21 cellular contexts compared by ENCODE assay signal in the genomic region with DNA sequence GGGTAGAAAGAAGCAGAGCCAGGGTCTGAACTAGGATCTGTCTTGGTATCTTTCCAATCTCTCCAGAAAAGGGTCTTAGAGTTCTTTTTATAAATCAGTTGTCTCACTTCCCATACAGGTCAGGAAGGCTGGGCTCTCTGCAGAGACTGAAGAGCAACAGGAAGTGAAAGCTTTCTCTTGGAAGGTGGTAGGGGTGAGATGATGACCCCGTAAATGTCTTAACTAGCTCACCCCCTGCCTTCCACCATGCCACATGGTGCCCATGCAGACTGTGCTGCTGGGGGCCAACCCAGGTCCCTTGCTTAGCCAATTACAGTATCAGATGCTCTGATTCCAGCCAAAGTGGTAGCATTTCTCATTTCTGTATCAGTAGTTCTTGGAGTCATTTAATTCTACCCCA. TPM values are rescaled to one million over a fixed set of nuclear protein-coding genes. Genes with fewer than 3 reads are reported as not detected.
DNase-seq lines count a peak whose midpoint lies in the region; ATAC-seq, FAIRE-seq and TF ChIP-seq lines count a peak whose summit lies in the region.
"Had no signal": no experiment of that assay in that cellular context is flagged by ENCODE, and none has a peak within 500 bp of the region (broad histone marks: within the 10 kb centered on the region; RNA-seq: fewer than 3 reads in every experiment).

No MANE protein-coding gene starts in this region.

- H3K4me3 ChIP-seq in GM12878 (no peak overlapping the region), right atrium auricular region (no peak overlapping the region), GM23248 (no peak overlapping the region)
- no peak overlapping the region for H3K4me3 ChIP-seq in CD4-positive, alpha-beta memory T cell (ENCODE audit: low read length in 2 of 2)
- H3K4me3 ChIP-seq: A549 had no signal

- TF ChIP-seq RAD21 in GM12878 (IDR thresholded peaks at IDR 0.05; ENCODE audit: insufficient read depth, low read depth, low read length), result no peak

- no peaks in the 10 kb centered on the region for H3K9me3 Mint-ChIP-seq in stimulated activated naive B cell treated with anti-CD40 and anti-IgM and Interleukin-4, amounts not matched to agents 10 μg/mL and 1 μg/mL and 100 μg/mL, for 72 hours
- peaks cover 0 to 2% (median 0%) of the 10 kb centered on the region in 8 donors for H3K9me3 Mint-ChIP-seq in CD4-positive, alpha-beta memory T cell
- H3K9me3 Mint-ChIP-seq: CD8-positive, alpha-beta T cell; H9 had no signal

- no peak for TF ChIP-seq EP300 in GM12878 (IDR thresholded peaks at IDR 0.05; ENCODE audit: borderline replicate concordance in 1 of 2, control insufficient read depth in 1 of 2, low read depth in 2 of 2, low read length in 2 of 2)

- no TSS peak for BruUV-seq in GM12878 (replicated peaks; lab: Mats Ljungman, UMichigan)

- H3K4me3 Mint-ChIP-seq in stimulated activated naive B cell treated with anti-CD40 and anti-IgM and Interleukin-4, amounts not matched to agents 10 μg/mL and 1 μg/mL and 100 μg/mL, for 72 hours, result no peak overlapping the region
- no peak overlapping the region for H3K4me3 Mint-ChIP-seq in CD4-positive, alpha-beta memory T cell
- H3K4me3 Mint-ChIP-seq: CD8-positive, alpha-beta T cell; H9; HFFc6 had no signal

- H3K79me2 ChIP-seq in GM12878 (ENCODE audit: control insufficient read depth, insufficient read depth, low read length) (no peaks in the 10 kb centered on the region), GM23248 (ENCODE audit: insufficient read depth) (no peaks in the 10 kb centered on the region)

- H3K9me3 ChIP-seq in GM12878 (replicated peaks; ENCODE audit: control insufficient read depth, insufficient read depth, low read length), result no peaks in the 10 kb centered on the region
- H3K9me3 ChIP-seq in right atrium auricular region, result no peaks in the 10 kb centered on the region
- peaks cover 3% of the 10 kb centered on the region for H3K9me3 ChIP-seq in GM23248 (ENCODE audit: low read depth)
- H3K9me3 ChIP-seq in CD4-positive, alpha-beta memory T cell (ENCODE audit: control insufficient read depth in 1 of 2, low read length in 2 of 2), result no peaks in the 10 kb centered on the region
- H3K9me3 ChIP-seq: A549, Caco-2 had no signal

- no peaks in the 10 kb centered on the region for H3K27me3 Mint-ChIP-seq in stimulated activated naive B cell treated with anti-CD40 and anti-IgM and Interleukin-4, amounts not matched to agents 10 μg/mL and 1 μg/mL and 100 μg/mL, for 72 hours
- H3K27me3 Mint-ChIP-seq in CD4-positive, alpha-beta memory T cell, result peaks cover 3% of the 10 kb centered on the region in 2 donors

- no peak for FAIRE-seq in GM12878 (lab: Jason Lieb, UNC)
- FAIRE-seq: A549, G401.6, H1 had no signal

- TF ChIP-seq CTCF in GM12878 (IDR thresholded peaks at IDR 0.05 in 2 of 3, conservative IDR thresholded peaks at IDR 0.05 in 1 of 3; ENCODE audit: control insufficient read depth in 2 of 3, extremely low read depth in 1 of 3, insufficient read depth in 1 of 3, low read depth in 3 of 3, low read length in 3 of 3) (no peak), right atrium auricular region (IDR thresholded peaks at IDR 0.05) (no peak)

- RAD21 ChIA-PET in GM12878 (lab: Charles Lee; ENCODE audit: unreplicated experiment), result no interaction called here

- no peaks in the 10 kb centered on the region for H3K36me3 ChIP-seq in GM12878 (ENCODE audit: control insufficient read depth in 2 of 2, insufficient read depth in 2 of 2, low read length in 1 of 2)
- no peaks in the 10 kb centered on the region for H3K36me3 ChIP-seq in right atrium auricular region
- H3K36me3 ChIP-seq in GM23248 (ENCODE audit: low read depth), result no peaks in the 10 kb centered on the region
- H3K36me3 ChIP-seq in CD4-positive, alpha-beta memory T cell (ENCODE audit: insufficient read depth, low read length), result no peaks in the 10 kb centered on the region

- intact Hi-C loops in GM12878 (cut with micrococcal nuclease; ENCODE audit: unreplicated experiment), result no loop called here
- intact Hi-C loops in CD4-positive, alpha-beta memory T cell (cut with micrococcal nuclease), result no loop called here

- in situ Hi-C loops in GM12878 (cut with MboI), result no loop called here
- in situ Hi-C loops in GM23248 (cut with MboI), result no loop called here

- H3K9ac ChIP-seq in GM12878 (ENCODE audit: control insufficient read depth, insufficient read depth, low read length) (no peak overlapping the region), GM23248 (no peak overlapping the region)

- peak; percentile 18 for DNase-seq in NOMO-1 treated with DMSO at 0.1 percent for 48 hours (lab: John Stamatoyannopoulos, UW; ENCODE audit: unreplicated experiment)
- DNase-seq in NOMO-1 treated with dmso at 0.1 percent for 144 hours (lab: John Stamatoyannopoulos, UW; ENCODE audit: unreplicated experiment), result no peak
- DNase-seq in MV-4-11 (lab: John Stamatoyannopoulos, UW), result peak; percentile 36
- DNase-seq in GM12878 (ENCODE audit: low read depth, low spot score), result no peak
- DNase-seq in stimulated activated naive B cell treated with anti-CD40 and anti-IgM and Interleukin-4, amounts not matched to agents 10 μg/mL and 1 μg/mL and 100 μg/mL, for 72 hours, result no peak
- no peak for DNase-seq in right atrium auricular region (ENCODE audit: low spot score)
- no peak for DNase-seq in GM23248
- no peak for DNase-seq in CD4-positive, alpha-beta memory T cell
- DNase-seq: 8988T; ACHN; C1 segment of cervical spinal cord; Caco-2; CD8-positive, alpha-beta T cell; DMS153; DND-41; H9; HFFc6 had no signal

- H3K4me1 Mint-ChIP-seq in stimulated activated naive B cell treated with anti-CD40 and anti-IgM and Interleukin-4, amounts not matched to agents 10 μg/mL and 1 μg/mL and 100 μg/mL, for 72 hours, result peaks cover 0 to 16% of the 10 kb centered on the region in 2 donors
- H3K4me1 Mint-ChIP-seq in CD4-positive, alpha-beta memory T cell, result no peaks in the 10 kb centered on the region

- ATAC-seq in GM12878, result no peak
- peak; percentile 66 to 74 for ATAC-seq in stimulated activated naive B cell treated with anti-CD40 and anti-IgM and Interleukin-4, amounts not matched to agents 10 μg/mL and 1 μg/mL and 100 μg/mL, for 72 hours (replicated peaks)
- ATAC-seq: A549; CD8-positive, alpha-beta T cell; HCT116 had no signal

- H3K27ac ChIP-seq in GM12878 (ENCODE audit: control insufficient read depth, insufficient read depth) (no peak overlapping the region), right atrium auricular region (no peak overlapping the region), GM23248 (no peak overlapping the region)
- no peak overlapping the region for H3K27ac ChIP-seq in CD4-positive, alpha-beta memory T cell (ENCODE audit: low read depth, low read length)
- H3K27ac ChIP-seq: A549 had no signal

- H2AFZ ChIP-seq in GM12878 (ENCODE audit: control insufficient read depth, low read depth, low read length) (no peak overlapping the region), GM23248 (no peak overlapping the region)

- H3K27me3 ChIP-seq in GM12878 (replicated peaks in 1 of 2; ENCODE audit: control insufficient read depth in 2 of 2, insufficient read depth in 2 of 2, low read length in 1 of 2) (peaks cover 0 to 2% of the 10 kb centered on the region in 2 experiments; a peak in 2 of 4 replicates), right atrium auricular region (no peaks in the 10 kb centered on the region), GM23248 (replicated peaks; ENCODE audit: insufficient read depth) (no peaks in the 10 kb centered on the region)
- no peaks in the 10 kb centered on the region for H3K27me3 ChIP-seq in CD4-positive, alpha-beta memory T cell (ENCODE audit: insufficient read depth, low read length)

- no peak for TF ChIP-seq POLR2A in GM12878 (IDR thresholded peaks at IDR 0.05; ENCODE audit: low read depth, low read length)

- peaks cover 16% of the 10 kb centered on the region; the same call in 1 of the 2 replicates for H3F3A ChIP-seq in GM23248 (ENCODE audit: insufficient read depth)

- H3K4me2 ChIP-seq in GM12878 (ENCODE audit: control insufficient read depth, insufficient read depth) (no peak overlapping the region), GM23248 (ENCODE audit: unreplicated experiment) (no peak overlapping the region)
- H3K4me2 ChIP-seq: A549 had no signal

- H4K20me1 ChIP-seq in GM12878 (ENCODE audit: control insufficient read depth, insufficient read depth), result no peaks in the 10 kb centered on the region
- H4K20me1 ChIP-seq in GM23248 (ENCODE audit: insufficient read depth), result no peaks in the 10 kb centered on the region

- H3K27ac Mint-ChIP-seq in stimulated activated naive B cell treated with anti-CD40 and anti-IgM and Interleukin-4, amounts not matched to agents 10 μg/mL and 1 μg/mL and 100 μg/mL, for 72 hours, result no peak overlapping the region
- H3K27ac Mint-ChIP-seq in CD4-positive, alpha-beta memory T cell, result peak overlapping the region in 1 of 7 donors; percentile 55
- H3K27ac Mint-ChIP-seq: CD8-positive, alpha-beta T cell; HFFc6 had no signal

- SMC1A ChIA-PET in GM12878 (lab: Charles Lee; ENCODE audit: uncharacterized antibody, unreplicated experiment), result no interaction called here

- no peaks in the 10 kb centered on the region for H3K36me3 Mint-ChIP-seq in stimulated activated naive B cell treated with anti-CD40 and anti-IgM and Interleukin-4, amounts not matched to agents 10 μg/mL and 1 μg/mL and 100 μg/mL, for 72 hours
- H3K36me3 Mint-ChIP-seq in CD4-positive, alpha-beta memory T cell, result no peaks in the 10 kb centered on the region
- H3K36me3 Mint-ChIP-seq: CD8-positive, alpha-beta T cell had no signal

- no peaks in the 10 kb centered on the region for H3K9me2 ChIP-seq in GM23248 (ENCODE audit: insufficient read depth)

- POLR2A ChIA-PET in GM12878 (lab: Charles Lee), result no interaction called here
- POLR2A ChIA-PET in CD4-positive, alpha-beta memory T cell (lab: Charles Lee; ENCODE audit: partially characterized antibody), result no interaction called here

- 0% methylated on average over 1 of the region's 1 CpG for WGBS in GM12878 (ENCODE audit: insufficient coverage, insufficient replicate concordance, low lambda C conversion rate, missing lambda C conversion rate)
- 93 to 95% methylated on average over 1 of the region's 1 CpG for WGBS in GM23248 (ENCODE audit: low coverage in 1 of 2, low lambda C conversion rate in 2 of 2, missing lambda C conversion rate in 2 of 2), 2 experiments

- CTCF ChIA-PET in GM12878 (lab: Yijun Ruan, JAX), result no interaction called here
- CTCF ChIA-PET in CD4-positive, alpha-beta memory T cell (lab: Charles Lee; ENCODE audit: partially characterized antibody), result no interaction called here

- no peaks in the 10 kb centered on the region for H3K4me1 ChIP-seq in GM12878 (ENCODE audit: control insufficient read depth, insufficient read depth, low read length)
- H3K4me1 ChIP-seq in right atrium auricular region, result no peaks in the 10 kb centered on the region
- H3K4me1 ChIP-seq in GM23248 (ENCODE audit: insufficient read depth), result peaks cover 7% of the 10 kb centered on the region; the same call in 1 of the 2 replicates
- no peaks in the 10 kb centered on the region for H3K4me1 ChIP-seq in CD4-positive, alpha-beta memory T cell (ENCODE audit: insufficient read depth, low read length)
- H3K4me1 ChIP-seq: A549 had no signal

RNA-seq across cellular contexts. Expression of a gene that starts 17.6 kb away (rescaled TPM):
- total RNA-seq in GM12878 (2013; cell fraction: nucleolus; rRNA removed), result 0.75 TPM in 1 of 2 replicates, not detected in the other
- total RNA-seq in GM12878 (2014; rRNA removed) (under 0.01 and 0.06 TPM in 2 replicates), GM12878 (2014; rRNA removed; fragmentation: Illumina TruSeq; extraction: Trizol) (0.18 TPM in 2 replicates), GM12878 (2021) (0.10 TPM in 1 of 2 replicates, not detected in the other), right atrium auricular region (10 to 100 TPM; 44.4 to 67.4 TPM)
- polyA plus RNA-seq in GM12878 (2011; ENCODE audit: low read depth), result not detected
- polyA plus RNA-seq in GM12878 (2011; rRNA removed) (0.03 TPM in 1 of 2 replicates, not detected in the other), GM12878 (2014; fragmentation: Illumina TruSeq; extraction: Trizol) (0.06 TPM in 1 of 2 replicates, not detected in the other), GM12878 (2014; fragmentation: Nextera tagmentation; extraction: Ambion mirVana) (not detected), GM12878 (2014; rRNA removed) (not detected in 2 replicates), GM12878 (2016; fragmentation: Nextera tagmentation; extraction: Ambion mirVana) (not detected), GM23248 (2016; fragmentation: Nextera tagmentation; extraction: Ambion mirVana) (11.2 and 13.6 TPM in 2 replicates)
- polyA plus RNA-seq in GM12878 (2011; cell fraction: cytosol; rRNA removed), result 0.03 TPM in 1 of 2 replicates, not detected in the other
- not detected in 2 replicates for polyA plus RNA-seq in GM12878 (2011; cell fraction: nucleus; rRNA removed)
- 0.11 TPM in 1 of 2 replicates, not detected in the other for polyA plus RNA-seq in GM12878 (2012)
- polyA minus RNA-seq in GM12878 (2011; rRNA and poly(A)+ RNA removed), result 0.15 TPM in 1 of 2 replicates, not detected in the other
- not detected in 2 replicates for polyA minus RNA-seq in GM12878 (2011; cell fraction: cytosol; rRNA and poly(A)+ RNA removed)
- not detected in 2 replicates for polyA minus RNA-seq in GM12878 (2011; cell fraction: nucleus; rRNA and poly(A)+ RNA removed)
- 80.1 and 108 TPM in 2 replicates for total RNA-seq in GM23248 (2014; rRNA removed; shearing (Covaris generic))
- not detected for total RNA-seq in CD4-positive, alpha-beta memory T cell
- not detected for polyA plus RNA-seq in CD4-positive, alpha-beta memory T cell

Comparison
In these comparisons a context has a peak if more than half of its experiments do, and no peak if none do; other contexts are left out.
1. DNase-seq: peak in NOMO-1 treated with DMSO at 0.1 percent for 48 hours (single experiment) and MV-4-11 (single experiment); none in NOMO-1 treated with dmso at 0.1 percent for 144 hours (single experiment), GM12878 (single experiment), stimulated activated naive B cell treated with anti-CD40 and anti-IgM and Interleukin-4, amounts not matched to agents 10 μg/mL and 1 μg/mL and 100 μg/mL, for 72 hours (single experiment), right atrium auricular region (single experiment), GM23248 (single experiment) and CD4-positive, alpha-beta memory T cell (0 of 5).
2. RNA of a gene that starts 17.6 kb away (total RNA-seq): 80.1 to 108 TPM in GM23248 and 44.4 to 67.4 TPM in right atrium auricular region; under 0.01 to 0.75 TPM in GM12878 and not detected in CD4-positive, alpha-beta memory T cell; every median in the first group is over 10 times any median in the second.